Comparison of ENCODE assay signal across 18 cellular contexts in genomic region chr5:170546257-170546656, GRCh38. TPM values are rescaled to one million over a fixed set of nuclear protein-coding genes. Genes with fewer than 3 reads are reported as not detected.
"Had no signal": no experiment of that assay in that cellular context is flagged by ENCODE, and none has a peak within 500 bp of the region (broad histone marks: within the 10 kb centered on the region; RNA-seq: fewer than 3 reads in every experiment).

No MANE protein-coding gene starts in this region.

- FAIRE-seq: islet of Langerhans had no signal

- H3K27ac Mint-ChIP-seq: activated CD4-positive, alpha-beta T cell treated with anti-CD3 and anti-CD28 coated beads, Interleukin-2, amount 10 ng/mL, durations not matched to agents 7 days and 5 days; activated naive CD8-positive, alpha-beta T cell treated with anti-CD3 and anti-CD28 coated beads for 36 hours; stimulated activated naive CD8-positive, alpha-beta T cell treated with anti-CD3 and anti-CD28 coated beads, Interleukin-15, Interleukin-2, amounts not matched to agents 100 ng/mL and 50 ng/mL, for 24 hours had no signal

- H3K4me3 Mint-ChIP-seq: activated CD4-positive, alpha-beta T cell treated with anti-CD3 and anti-CD28 coated beads, Interleukin-2, amount 10 ng/mL, durations not matched to agents 7 days and 5 days; activated naive CD8-positive, alpha-beta T cell treated with anti-CD3 and anti-CD28 coated beads for 36 hours; brain; central memory CD8-positive, alpha-beta T cell; neural crest cell; stimulated activated naive CD8-positive, alpha-beta T cell treated with anti-CD3 and anti-CD28 coated beads, Interleukin-15, Interleukin-2, amounts not matched to agents 100 ng/mL and 50 ng/mL, for 24 hours had no signal

- DNase-seq: activated CD4-positive, alpha-beta T cell treated with anti-CD3 and anti-CD28 coated beads, Interleukin-2, amount 10 ng/mL, durations not matched to agents 7 days and 5 days; activated CD4-positive, CD25-positive, alpha-beta regulatory T cell; activated CD8-positive, alpha-beta memory T cell treated with anti-CD3 and anti-CD28 coated beads for 24 hours; activated gamma-delta T cell treated with Interleukin-2 at 50 U/mL for 16 hours; activated naive CD8-positive, alpha-beta T cell treated with anti-CD3 and anti-CD28 coated beads for 36 hours; cortex of kidney; effector memory CD4-positive, alpha-beta T cell; foreskin keratinocyte; left lung; mesenchymal stem cell; psoas muscle; spleen had no signal

- H3K36me3 Mint-ChIP-seq: activated naive CD8-positive, alpha-beta T cell treated with anti-CD3 and anti-CD28 coated beads for 36 hours had no signal

- H3K4me1 Mint-ChIP-seq: activated CD4-positive, alpha-beta T cell treated with anti-CD3 and anti-CD28 coated beads, Interleukin-2, amount 10 ng/mL, durations not matched to agents 7 days and 5 days; activated naive CD8-positive, alpha-beta T cell treated with anti-CD3 and anti-CD28 coated beads for 36 hours; central memory CD8-positive, alpha-beta T cell had no signal

- H3K27me3 Mint-ChIP-seq: brain had no signal

RNA-seq across cellular contexts. Expression of gene KCNIP1, which starts 42.4 kb away (rescaled TPM):
- total RNA-seq: activated CD4-positive, alpha-beta T cell treated with anti-CD3 and anti-CD28 coated beads, Interleukin-2, amount 10 ng/mL, durations not matched to agents 7 days and 5 days; activated naive CD8-positive, alpha-beta T cell treated with anti-CD3 and anti-CD28 coated beads for 36 hours; foreskin keratinocyte; osteoblast; psoas muscle had no signal
- polyA plus RNA-seq: foreskin keratinocyte had no signal
